9 cellular contexts compared by ENCODE assay signal in genomic region chr6:123655520-123656306, GRCh38. TPM values are rescaled to one million over a fixed set of nuclear protein-coding genes. Genes with fewer than 3 reads are reported as not detected.
DNase-seq lines count a peak whose midpoint lies in the region; ATAC-seq and TF ChIP-seq lines count a peak whose summit lies in the region.
"Had no signal": no experiment of that assay in that cellular context is flagged by ENCODE, and none has a peak within 500 bp of the region (broad histone marks: within the 10 kb centered on the region; RNA-seq: fewer than 3 reads in every experiment).

No MANE protein-coding gene starts in this region.

- H3K27me3 Mint-ChIP-seq in CD14-positive monocyte (ENCODE audit: low read depth in 3 of 3) (peaks cover 0 to 1% (median 0%) of the 10 kb centered on the region in 3 donors), endodermal cell (ENCODE audit: insufficient read depth) (no peaks in the 10 kb centered on the region)
- H3K27me3 Mint-ChIP-seq: dendritic cell treated with granulocyte-macrophage colony-stimulating factor and Interleukin-4, amounts not matched to agents 40 ng/mL and 50 ng/mL, for 4 days had no signal

- H3K4me1 ChIP-seq in breast epithelium (no peaks in the 10 kb centered on the region), uterus (no peaks in the 10 kb centered on the region), endodermal cell (ENCODE audit: control insufficient read depth, insufficient read depth, low read length) (peaks cover 4% of the 10 kb centered on the region)

- H3K36me3 ChIP-seq in breast epithelium (no peaks in the 10 kb centered on the region), uterus (no peaks in the 10 kb centered on the region), endodermal cell (ENCODE audit: control insufficient read depth, insufficient read depth, low read length) (no peaks in the 10 kb centered on the region)

- no peaks in the 10 kb centered on the region for H3K36me3 Mint-ChIP-seq in CD14-positive monocyte
- H3K36me3 Mint-ChIP-seq in endodermal cell (ENCODE audit: low read depth) = no peaks in the 10 kb centered on the region

- DNase-seq in CD14-positive monocyte (ENCODE audit: low spot score) = no peak
- DNase-seq in breast epithelium (ENCODE audit: low spot score in 2 of 2) = no peak
- DNase-seq in NCI-H2081 (lab: John Stamatoyannopoulos, UW) = no peak
- no peak for DNase-seq in cerebellum (ENCODE audit: low spot score)
- DNase-seq in uterus = no peak
- DNase-seq in endodermal cell = no peak

- no peak for TF ChIP-seq CTCF in CD14-positive monocyte (IDR thresholded peaks at IDR 0.05)
- TF ChIP-seq CTCF in breast epithelium (IDR thresholded peaks at IDR 0.05) = no peak
- TF ChIP-seq CTCF in uterus (IDR thresholded peaks at IDR 0.05) = no peak
- TF ChIP-seq CTCF in endodermal cell (conservative IDR thresholded peaks at IDR 0.05) = no peak

- H3K4me3 ChIP-seq in breast epithelium (peak overlapping the region; percentile 24 to 56 (median 25)), uterus (peak overlapping the region in 1 of 2 donors; percentile 19), endodermal cell (ENCODE audit: low read length) (no peak overlapping the region)

- H3K27ac ChIP-seq in breast epithelium (peak overlapping the region in 1 of 2 donors; percentile 16), uterus (no peak overlapping the region), endodermal cell (ENCODE audit: low read depth, low read length) (no peak overlapping the region)

- H3K27me3 ChIP-seq in breast epithelium (no peaks in the 10 kb centered on the region), uterus (no peaks in the 10 kb centered on the region), endodermal cell (ENCODE audit: control insufficient read depth, insufficient read depth, low read length, poor library complexity, severe bottlenecking) (no peaks in the 10 kb centered on the region)

- no peaks in the 10 kb centered on the region for H3K9me3 ChIP-seq in breast epithelium
- no peaks in the 10 kb centered on the region for H3K9me3 ChIP-seq in uterus
- no peaks in the 10 kb centered on the region for H3K9me3 ChIP-seq in endodermal cell (ENCODE audit: control insufficient read depth, low read length)

- TF ChIP-seq POLR2A in breast epithelium (IDR thresholded peaks at IDR 0.05) (no peak), uterus (IDR thresholded peaks at IDR 0.05) (no peak)

- H3K9me3 Mint-ChIP-seq in CD14-positive monocyte (peaks cover 0 to 1% (median 0%) of the 10 kb centered on the region in 7 donors), endodermal cell (no peaks in the 10 kb centered on the region)
- H3K9me3 Mint-ChIP-seq: dendritic cell treated with granulocyte-macrophage colony-stimulating factor and Interleukin-4, amounts not matched to agents 40 ng/mL and 50 ng/mL, for 4 days had no signal

- H3K4me1 Mint-ChIP-seq in CD14-positive monocyte (peaks cover 3% of the 10 kb centered on the region), endodermal cell (no peaks in the 10 kb centered on the region)

- H3K4me3 Mint-ChIP-seq in CD14-positive monocyte (peak overlapping the region; percentile 1 to 54), endodermal cell (no peak overlapping the region)
- H3K4me3 Mint-ChIP-seq: dendritic cell treated with granulocyte-macrophage colony-stimulating factor and Interleukin-4, amounts not matched to agents 40 ng/mL and 50 ng/mL, for 4 days had no signal

- no peak overlapping the region for H3K27ac Mint-ChIP-seq in CD14-positive monocyte
- no peak overlapping the region for H3K27ac Mint-ChIP-seq in endodermal cell
- H3K27ac Mint-ChIP-seq: dendritic cell treated with granulocyte-macrophage colony-stimulating factor and Interleukin-4, amounts not matched to agents 40 ng/mL and 50 ng/mL, for 4 days had no signal

- ATAC-seq in GM19455 (IDR thresholded peaks at IDR 0.05; ENCODE audit: unreplicated experiment) (peak; percentile 83), HG03469 (IDR thresholded peaks at IDR 0.05; ENCODE audit: unreplicated experiment) (peak; percentile 79)

- 86 to 95% methylated on average over 2 of the region's 3 CpGs for WGBS in endodermal cell (ENCODE audit: insufficient coverage in 1 of 2, insufficient read length in 1 of 2), 2 experiments

- no peak overlapping the region for H3K9ac ChIP-seq in endodermal cell (ENCODE audit: extremely low read depth, low read length, poor library complexity, severe bottlenecking)

- intact Hi-C loops in CD14-positive monocyte (cut with micrococcal nuclease) = no loop called here
- intact Hi-C loops in breast epithelium (cut with DNase I; ENCODE audit: low total_unique reads) = no loop called here
- intact Hi-C loops in uterus (cut with DNase I; ENCODE audit: low total_unique reads) = no loop called here

RNA-seq across cellular contexts. Expression of gene TRDN, which starts 19.0 kb away (rescaled TPM):
- not detected for polyA plus RNA-seq in CD14-positive monocyte
- total RNA-seq in breast epithelium = under 1 TPM in 1 of 3 donors, not detected in 2; 0.96 TPM
- total RNA-seq in cerebellum = 0.09 TPM
- total RNA-seq in uterus = 1 to 10 TPM in 2 of 4 donors, under 1 TPM in 1, not detected in 1; under 0.01 to 5.6 (median 1.6) TPM
- total RNA-seq in endodermal cell = 100 to 1,000 TPM in 1 of 2 donors, 10 to 100 TPM in 1; 74.4 to 136 TPM
- polyA plus RNA-seq in endodermal cell (2013, experiment 1 of 2) = 9.9 TPM
- 12.8 TPM for polyA plus RNA-seq in endodermal cell (2013, experiment 2 of 2)

Comparison
In these comparisons a context has a peak if more than half of its experiments do, and no peak if none do; other contexts are left out.
1. RNA of gene TRDN, which starts 19.0 kb away (total RNA-seq): 74.4 to 136 TPM in endodermal cell; under 0.01 to 5.6 TPM in uterus, 0.09 TPM in cerebellum (single experiment) and 0.96 TPM in breast epithelium; every median in the first group is over 10 times any median in the second.